In the genomic region with DNA sequence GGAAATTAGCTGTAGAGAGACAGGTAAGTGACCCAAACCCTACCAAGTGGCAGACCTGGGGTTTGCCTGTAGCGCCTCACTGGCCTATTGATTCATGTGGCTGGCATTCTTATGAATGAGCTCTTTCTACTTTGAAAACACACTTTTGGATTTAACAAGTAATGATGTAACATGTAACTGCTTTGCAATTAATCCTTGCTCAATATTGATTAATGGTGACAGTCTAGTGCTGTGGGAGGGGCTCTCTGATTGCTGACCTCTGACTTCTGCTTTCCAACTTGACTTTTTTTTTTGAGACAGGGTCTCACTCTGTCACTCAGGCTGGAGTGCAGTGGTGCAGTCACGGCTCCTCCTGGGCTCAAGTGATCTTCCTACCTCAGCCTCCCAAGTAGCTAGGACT, we compare ENCODE assay signal across 14 cellular contexts.
DNase-seq lines count a peak whose midpoint lies in the region; TF ChIP-seq lines count a peak whose summit lies in the region.
"Had no signal": no experiment of that assay in that cellular context is flagged by ENCODE, and none has a peak within 500 bp of the region (broad histone marks: within the 10 kb centered on the region; RNA-seq: fewer than 3 reads in every experiment).

No MANE protein-coding gene starts in this region.

- H3K9me3 ChIP-seq in HEK293 (ENCODE audit: control insufficient read depth, insufficient read depth, low read depth, low read length) = no peaks in the 10 kb centered on the region
- H3K9me3 ChIP-seq in smooth muscle cell (replicated peaks; ENCODE audit: low read depth) = no peaks in the 10 kb centered on the region
- no peaks in the 10 kb centered on the region for H3K9me3 ChIP-seq in thyroid gland
- H3K9me3 ChIP-seq: upper lobe of left lung had no signal

- intact Hi-C loops in thyroid gland (cut with DNase I) = no loop called here

- H2AFZ ChIP-seq in smooth muscle cell (ENCODE audit: low read depth) = no peak overlapping the region

- H3K4me3 ChIP-seq in HEK293 (ENCODE audit: low read depth, low read length) = no peak overlapping the region
- no peak overlapping the region for H3K4me3 ChIP-seq in fibroblast of villous mesenchyme (ENCODE audit: low read depth, low read length)
- H3K4me3 ChIP-seq in smooth muscle cell = no peak overlapping the region
- H3K4me3 ChIP-seq in thyroid gland (replicated peaks in 1 of 3) = no peak overlapping the region
- H3K4me3 ChIP-seq: upper lobe of left lung had no signal

- no peak for TF ChIP-seq POLR2A in thyroid gland (IDR thresholded peaks at IDR 0.05)

- 71% methylated on average over 2 of the region's 2 CpGs for WGBS in smooth muscle cell (ENCODE audit: low lambda C conversion rate)
- 89 to 98% methylated on average over 2 of the region's 2 CpGs for WGBS in thyroid gland, 2 donors

- no peaks in the 10 kb centered on the region for H3K79me2 ChIP-seq in smooth muscle cell (ENCODE audit: low read depth)

- no peaks in the 10 kb centered on the region for H4K20me1 ChIP-seq in smooth muscle cell (ENCODE audit: low read depth)

- CTCF ChIA-PET in HEK293 (lab: Yijun Ruan, JAX) = interaction anchor here (0.7 to 0.9 kb wide), 2 partner anchors 58 to 210 kb away, joined by 3 to 6 read pairs; no protein-coding TSS in a partner anchor

- DNase-seq in OCI-M1 (lab: John Stamatoyannopoulos, UW) (peak; percentile 78), fibroblast of villous mesenchyme (ENCODE audit: low read depth) (peak; percentile 36), smooth muscle cell (lab: John Stamatoyannopoulos, UW; ENCODE audit: unreplicated experiment) (no peak), thyroid gland (no peak)
- DNase-seq in NK-92 treated with Interleukin-12 subunit alpha and Interleukin-12 subunit beta, amount 100 ng/mL, for 24 hours (lab: John Stamatoyannopoulos, UW) = no peak
- no peak for DNase-seq in effector CD4-positive, alpha-beta T cell
- DNase-seq in activated CD4-positive, CD25-positive, alpha-beta regulatory T cell treated with anti-CD3 and anti-CD28 coated beads, Interleukin-2, amount 50 U/mL, for 72 hours = no peak
- DNase-seq: activated CD4-positive, alpha-beta T cell treated with anti-CD3 and anti-CD28 coated beads, Interleukin-2, amount 50 U/mL, for 1 hour; CD4-positive, CD25-positive, alpha-beta regulatory T cell; NCI-H1694 treated with DMSO at 0.1 percent for 48 hours; NCI-H510A; occipital lobe; upper lobe of left lung had no signal

- H3K4me1 ChIP-seq in HEK293 (ENCODE audit: control insufficient read depth, insufficient read depth, low read length) (0 out of 2 replicates have a peak, but pooled peaks cover 3% of the 10 kb centered on the region), smooth muscle cell (ENCODE audit: low read depth) (peaks cover 26% of the 10 kb centered on the region), thyroid gland (peaks cover 10 to 22% of the 10 kb centered on the region in 2 donors)
- H3K4me1 ChIP-seq: upper lobe of left lung had no signal

- peak overlapping the region; percentile 55 for H3K4me2 ChIP-seq in smooth muscle cell

- H3K27me3 ChIP-seq in smooth muscle cell (ENCODE audit: low read depth) = no peaks in the 10 kb centered on the region
- no peaks in the 10 kb centered on the region for H3K27me3 ChIP-seq in thyroid gland
- H3K27me3 ChIP-seq: upper lobe of left lung had no signal

- peaks cover 14% of the 10 kb centered on the region for H3F3A ChIP-seq in smooth muscle cell (ENCODE audit: low read depth)

- peak overlapping the region; percentile 74 for H3K9ac ChIP-seq in smooth muscle cell (ENCODE audit: low read depth)

- POLR2A ChIA-PET in HEK293 (lab: Yijun Ruan, JAX) = interaction anchor here (0.6 kb wide), 1 partner anchor 81 kb away, joined by 4 read pairs; no protein-coding TSS in a partner anchor

- no peaks in the 10 kb centered on the region for H3K36me3 ChIP-seq in HEK293 (ENCODE audit: control insufficient read depth in 2 of 2, insufficient read depth in 1 of 2, low read length in 2 of 2)
- H3K36me3 ChIP-seq in smooth muscle cell (ENCODE audit: low read depth) = no peaks in the 10 kb centered on the region
- no peaks in the 10 kb centered on the region for H3K36me3 ChIP-seq in thyroid gland
- H3K36me3 ChIP-seq: upper lobe of left lung had no signal

- H3K27ac ChIP-seq in HEK293 (ENCODE audit: extremely low read depth, low read depth, low read length) = no peak overlapping the region
- H3K27ac ChIP-seq in smooth muscle cell (ENCODE audit: low read depth) = peak overlapping the region; percentile 96
- H3K27ac ChIP-seq in thyroid gland = no peak overlapping the region
- H3K27ac ChIP-seq: upper lobe of left lung had no signal

- TF ChIP-seq CTCF in HEK293 (tag by site-specific recombination; IDR thresholded peaks at IDR 0.05) (no peak), fibroblast of villous mesenchyme (IDR thresholded peaks at IDR 0.05; ENCODE audit: insufficient read depth, low read depth, low read length) (no peak), smooth muscle cell (IDR thresholded peaks at IDR 0.05; ENCODE audit: borderline replicate concordance, insufficient read depth, poor library complexity, severe bottlenecking) (no peak), thyroid gland (IDR thresholded peaks at IDR 0.05) (no peak)

TF ChIP-seq in HEK293, 187 proteins besides CTCF, POLR2A, EP300 and RAD21:
- TF ChIP-seq WT1 (tag by site-specific recombination; IDR thresholded peaks at IDR 0.05) = no peak
- 0 out of 2 replicates have a peak, but pooled peaks have one; percentile 18 for TF ChIP-seq TRIM28 (IDR thresholded peaks at IDR 0.05; ENCODE audit: borderline replicate concordance, low read length)

Comparison
In these comparisons a context has a peak if more than half of its experiments do, and no peak if none do; other contexts are left out.
1. DNase-seq: peak in OCI-M1 (single experiment) and fibroblast of villous mesenchyme (single experiment); none in smooth muscle cell (single experiment), NK-92 treated with Interleukin-12 subunit alpha and Interleukin-12 subunit beta, amount 100 ng/mL, for 24 hours (single experiment), thyroid gland (0 of 2), effector CD4-positive, alpha-beta T cell (single experiment) and activated CD4-positive, CD25-positive, alpha-beta regulatory T cell treated with anti-CD3 and anti-CD28 coated beads, Interleukin-2, amount 50 U/mL, for 72 hours (single experiment).